18 cellular contexts compared by ENCODE assay signal in the genomic region with DNA sequence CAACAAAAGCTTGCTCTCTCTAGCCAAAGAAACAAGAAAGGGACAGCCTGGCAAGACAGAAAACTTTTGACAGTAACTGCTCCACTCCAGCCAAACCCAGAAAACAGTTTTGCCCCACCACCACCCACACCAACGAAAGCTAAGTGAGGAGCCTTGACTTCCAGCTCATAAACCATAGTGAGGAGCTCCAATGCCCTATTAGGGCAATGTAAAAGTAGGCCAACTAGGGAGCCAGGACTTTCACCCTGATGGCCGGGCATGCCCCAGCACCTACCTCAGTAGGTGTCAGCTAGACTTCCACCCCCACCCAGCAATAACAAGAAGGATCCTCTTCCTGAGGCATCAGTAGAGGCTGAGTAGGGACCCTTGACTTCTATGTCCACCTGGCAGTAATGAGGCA. TPM values are rescaled to one million over a fixed set of nuclear protein-coding genes. Genes with fewer than 3 reads are reported as not detected.
DNase-seq lines count a peak whose midpoint lies in the region; ATAC-seq and TF ChIP-seq lines count a peak whose summit lies in the region.
"Had no signal": no experiment of that assay in that cellular context is flagged by ENCODE, and none has a peak within 500 bp of the region (broad histone marks: within the 10 kb centered on the region; RNA-seq: fewer than 3 reads in every experiment).

No MANE protein-coding gene starts in this region.

- no peak for DNase-seq in activated T-cell treated with anti-CD3 and anti-CD28 coated beads, Interleukin-2, amount 50 U/mL, for 4 hours
- DNase-seq in activated T-cell treated with anti-CD3 and anti-CD28 coated beads for 4 hours (no peak), right lobe of liver (peak in 1 of 3 donors; percentile 56), NCI-H226 (no peak), MM.1S (no peak), DMS 273 treated with DMSO at 0.1 percent for 48 hours (lab: John Stamatoyannopoulos, UW) (no peak)
- no peak for DNase-seq in activated T-cell treated with anti-CD3 and anti-CD28 coated beads, Interleukin-2, amount 50 U/mL, for 72 hours
- no peak for DNase-seq in stimulated activated effector memory CD8-positive, alpha-beta T cell treated with anti-CD3 and anti-CD28 coated beads, Interleukin-12 subunit alpha, Interleukin-12 subunit beta, amount 100 ng/mL, for 72 hours (ENCODE audit: low spot score in 2 of 2)
- DNase-seq: colonic mucosa, gastrocnemius medialis, lower lobe of right lung, NCI-H146, NCI-H345, occipital lobe, Right ventricle myocardium superior, uterus had no signal

- H3K9ac ChIP-seq in MM.1S (ENCODE audit: low read length): no peak overlapping the region

- no peaks in the 10 kb centered on the region for H3K27me3 Mint-ChIP-seq in activated T-cell treated with anti-CD3 and anti-CD28 coated beads, Interleukin-2, amount 50 U/mL, for 4 hours (ENCODE audit: low read depth)
- H3K27me3 Mint-ChIP-seq in activated T-cell treated with anti-CD3 and anti-CD28 coated beads, Interleukin-2, amount 50 U/mL, for 72 hours (ENCODE audit: low read depth): no peaks in the 10 kb centered on the region

- TF ChIP-seq CTCF in right lobe of liver (IDR thresholded peaks at IDR 0.05) (no peak), MM.1S (IDR thresholded peaks at IDR 0.05; ENCODE audit: low read length) (no peak)

- H3K4me2 ChIP-seq in MM.1S (ENCODE audit: low read depth, low read length): no peak overlapping the region

- H3K27me3 ChIP-seq in right lobe of liver (no peaks in the 10 kb centered on the region), MM.1S (replicated peaks; ENCODE audit: insufficient read depth, low read length) (no peaks in the 10 kb centered on the region)
- H3K27me3 ChIP-seq: ascending aorta, colonic mucosa, gastrocnemius medialis, uterus had no signal

- no peak for TF ChIP-seq POLR2A in right lobe of liver (IDR thresholded peaks at IDR 0.05)

- peaks cover 0 to 48% (median 10%) of the 10 kb centered on the region in 4 donors for H3K4me1 ChIP-seq in right lobe of liver
- H3K4me1 ChIP-seq in MM.1S (ENCODE audit: low read length): 0 out of 2 replicates have a peak, but pooled peaks cover 3% of the 10 kb centered on the region
- H3K4me1 ChIP-seq: colonic mucosa had no signal

- peak overlapping the region; percentile 87 for H3K27ac Mint-ChIP-seq in activated T-cell treated with anti-CD3 and anti-CD28 coated beads, Interleukin-2, amount 50 U/mL, for 72 hours
- H3K27ac Mint-ChIP-seq in stimulated activated effector memory CD8-positive, alpha-beta T cell treated with anti-CD3 and anti-CD28 coated beads, Interleukin-12 subunit alpha, Interleukin-12 subunit beta, amount 100 ng/mL, for 72 hours: peak overlapping the region; percentile 34
- H3K27ac Mint-ChIP-seq: T-helper 2 cell treated with Interferon-gamma antibody and Interleukin-4, amounts not matched to agents 5 μg/mL and 100 μg/mL, for 36 hours had no signal

- H3K4me3 ChIP-seq in right lobe of liver (no peak overlapping the region), MM.1S (ENCODE audit: low read length) (no peak overlapping the region)
- H3K4me3 ChIP-seq: ascending aorta, colonic mucosa, gastrocnemius medialis, lower lobe of right lung, uterus had no signal

- H3K9me3 Mint-ChIP-seq in activated T-cell treated with anti-CD3 and anti-CD28 coated beads, Interleukin-2, amount 50 U/mL, for 4 hours: no peaks in the 10 kb centered on the region
- no peaks in the 10 kb centered on the region for H3K9me3 Mint-ChIP-seq in activated T-cell treated with anti-CD3 and anti-CD28 coated beads, Interleukin-2, amount 50 U/mL, for 72 hours
- no peaks in the 10 kb centered on the region for H3K9me3 Mint-ChIP-seq in stimulated activated effector memory CD8-positive, alpha-beta T cell treated with anti-CD3 and anti-CD28 coated beads, Interleukin-12 subunit alpha, Interleukin-12 subunit beta, amount 100 ng/mL, for 72 hours
- H3K9me3 Mint-ChIP-seq: T-helper 2 cell treated with Interferon-gamma antibody and Interleukin-4, amounts not matched to agents 5 μg/mL and 100 μg/mL, for 36 hours had no signal

- no peak overlapping the region for H2AFZ ChIP-seq in MM.1S (ENCODE audit: low read length)

- H3F3A ChIP-seq in MM.1S (ENCODE audit: insufficient read depth, low read length): 0 out of 2 replicates have a peak, but pooled peaks cover 2% of the 10 kb centered on the region

- H3K4me3 Mint-ChIP-seq in activated T-cell treated with anti-CD3 and anti-CD28 coated beads, Interleukin-2, amount 50 U/mL, for 4 hours: no peak overlapping the region
- peak overlapping the region; percentile 57 to 66 for H3K4me3 Mint-ChIP-seq in activated T-cell treated with anti-CD3 and anti-CD28 coated beads, Interleukin-2, amount 50 U/mL, for 72 hours
- no peak overlapping the region for H3K4me3 Mint-ChIP-seq in stimulated activated effector memory CD8-positive, alpha-beta T cell treated with anti-CD3 and anti-CD28 coated beads, Interleukin-12 subunit alpha, Interleukin-12 subunit beta, amount 100 ng/mL, for 72 hours
- H3K4me3 Mint-ChIP-seq: T-helper 2 cell treated with Interferon-gamma antibody and Interleukin-4, amounts not matched to agents 5 μg/mL and 100 μg/mL, for 36 hours had no signal

- no peaks in the 10 kb centered on the region for H3K9me3 ChIP-seq in right lobe of liver
- no peaks in the 10 kb centered on the region for H3K9me3 ChIP-seq in MM.1S (replicated peaks; ENCODE audit: insufficient read depth, low read length)
- H3K9me3 ChIP-seq: ascending aorta, colonic mucosa, gastrocnemius medialis, lower lobe of right lung, uterus had no signal

- H3K9me2 ChIP-seq in MM.1S (replicated peaks; ENCODE audit: insufficient read depth, low read length): no peaks in the 10 kb centered on the region

- H3K27ac ChIP-seq in right lobe of liver: no peak overlapping the region
- no peak overlapping the region for H3K27ac ChIP-seq in MM.1S (ENCODE audit: low read length)
- H3K27ac ChIP-seq: colonic mucosa, gastrocnemius medialis, lower lobe of right lung, uterus had no signal

- peaks cover 0 to 6% (median 0%) of the 10 kb centered on the region in 4 donors for H3K36me3 ChIP-seq in right lobe of liver
- no peaks in the 10 kb centered on the region; the same call in none of the 2 replicates for H3K36me3 ChIP-seq in MM.1S (replicated peaks; ENCODE audit: insufficient read depth, low read length)
- H3K36me3 ChIP-seq: colonic mucosa, uterus had no signal

- intact Hi-C loops in right lobe of liver (cut with DNase I): no loop called here

- 38% methylated on average over 1 of the region's 2 CpGs for WGBS in right lobe of liver (ENCODE audit: insufficient coverage, low coverage, low lambda C conversion rate, missing lambda C conversion rate)

- H3K36me3 Mint-ChIP-seq in activated T-cell treated with anti-CD3 and anti-CD28 coated beads, Interleukin-2, amount 50 U/mL, for 4 hours (ENCODE audit: insufficient read depth): peaks cover 44% of the 10 kb centered on the region
- peaks cover 6 to 20% of the 10 kb centered on the region in 2 donors for H3K36me3 Mint-ChIP-seq in activated T-cell treated with anti-CD3 and anti-CD28 coated beads, Interleukin-2, amount 50 U/mL, for 72 hours (ENCODE audit: insufficient read depth in 2 of 2)
- H3K36me3 Mint-ChIP-seq in stimulated activated effector memory CD8-positive, alpha-beta T cell treated with anti-CD3 and anti-CD28 coated beads, Interleukin-12 subunit alpha, Interleukin-12 subunit beta, amount 100 ng/mL, for 72 hours: peaks cover 55% of the 10 kb centered on the region

- peaks cover 75% of the 10 kb centered on the region for H3K4me1 Mint-ChIP-seq in activated T-cell treated with anti-CD3 and anti-CD28 coated beads, Interleukin-2, amount 50 U/mL, for 4 hours (ENCODE audit: low read depth)
- peaks cover 76% of the 10 kb centered on the region for H3K4me1 Mint-ChIP-seq in activated T-cell treated with anti-CD3 and anti-CD28 coated beads, Interleukin-2, amount 50 U/mL, for 72 hours (ENCODE audit: low read depth)
- H3K4me1 Mint-ChIP-seq in stimulated activated effector memory CD8-positive, alpha-beta T cell treated with anti-CD3 and anti-CD28 coated beads, Interleukin-12 subunit alpha, Interleukin-12 subunit beta, amount 100 ng/mL, for 72 hours: peaks cover 37% of the 10 kb centered on the region

- ATAC-seq in activated T-cell treated with anti-CD3 and anti-CD28 coated beads, Interleukin-2, amount 50 U/mL, for 4 hours: peak; percentile 30 to 33
- ATAC-seq in activated T-cell treated with anti-CD3 and anti-CD28 coated beads, Interleukin-2, amount 50 U/mL, for 72 hours (replicated peaks in 1 of 2): peak; percentile 29 to 43
- peak; percentile 34 to 88 (median 58) for ATAC-seq in right lobe of liver
- peak; percentile 45 for ATAC-seq in stimulated activated effector memory CD8-positive, alpha-beta T cell treated with anti-CD3 and anti-CD28 coated beads, Interleukin-12 subunit alpha, Interleukin-12 subunit beta, amount 100 ng/mL, for 72 hours
- ATAC-seq: gastrocnemius medialis, lower lobe of right lung had no signal

- no peaks in the 10 kb centered on the region for H4K20me1 ChIP-seq in MM.1S (ENCODE audit: insufficient read depth, low read length)

- H3K79me2 ChIP-seq in MM.1S (ENCODE audit: low read length): peaks cover 67% of the 10 kb centered on the region

RNA-seq across cellular contexts. Expression of a gene that starts 35.4 kb away (rescaled TPM):
- 10 to 100 TPM; 49.0 to 71.8 (median 68.1) TPM for total RNA-seq in activated T-cell treated with anti-CD3 and anti-CD28 coated beads, Interleukin-2, amount 50 U/mL, for 4 hours
- total RNA-seq in activated T-cell treated with anti-CD3 and anti-CD28 coated beads, Interleukin-2, amount 50 U/mL, for 72 hours: 10 to 100 TPM; 33.1 to 59.4 TPM
- 10 to 100 TPM in 1 of 6 experiments, 1 to 10 TPM in 5; 4.7 to 18.8 (median 8.3) TPM for total RNA-seq in right lobe of liver

Comparison
In these comparisons a context has a peak if more than half of its experiments do, and no peak if none do; other contexts are left out.
1. H3K4me3 Mint-ChIP-seq: peak in activated T-cell treated with anti-CD3 and anti-CD28 coated beads, Interleukin-2, amount 50 U/mL, for 72 hours (2 of 2); none in activated T-cell treated with anti-CD3 and anti-CD28 coated beads, Interleukin-2, amount 50 U/mL, for 4 hours (single experiment) and stimulated activated effector memory CD8-positive, alpha-beta T cell treated with anti-CD3 and anti-CD28 coated beads, Interleukin-12 subunit alpha, Interleukin-12 subunit beta, amount 100 ng/mL, for 72 hours (single experiment).
2. Peak in every context shown above with its lines, with median percentiles within 50 percentile points of each other: ATAC-seq.